In genomic region chr1:46735708-46736324, GRCh38 we compare ENCODE assay signal across 1 cellular context.
TF ChIP-seq lines count a peak whose summit lies in the region.

No MANE protein-coding gene starts in this region.

TF ChIP-seq in HepG2, 621 proteins besides CTCF, POLR2A, EP300 and RAD21 (continued from another document and continues in another):
- TF ChIP-seq ZFYVE20 (CRISPR knock-in tag; IDR thresholded peaks at IDR 0.05; ENCODE audit: borderline replicate concordance, low read depth) (no peak), ZNF619 (CRISPR knock-in tag; IDR thresholded peaks at IDR 0.05) (no peak), CBX1 (IDR thresholded peaks at IDR 0.05; ENCODE audit: low read depth) (no peak), RBM22 (optimal IDR thresholded peaks at IDR 0.05; ENCODE audit: low read length) (no peak), ZFP36L1 (CRISPR knock-in tag; IDR thresholded peaks at IDR 0.05) (no peak; the same call in 1 of the 2 replicates), ZFP91 (CRISPR knock-in tag; IDR thresholded peaks at IDR 0.05; ENCODE audit: borderline replicate concordance) (no peak), ZMYM2 (CRISPR knock-in tag; IDR thresholded peaks at IDR 0.05) (no peak), HDAC1 (CRISPR knock-in tag; IDR thresholded peaks at IDR 0.05) (no peak), ZBTB14 (CRISPR knock-in tag; IDR thresholded peaks at IDR 0.05) (no peak; the same call in 1 of the 2 replicates), ZNF547 (CRISPR knock-in tag; IDR thresholded peaks at IDR 0.05) (peak; percentile 53; the same call in 1 of the 2 replicates), BCLAF1 (IDR thresholded peaks at IDR 0.05) (no peak), KIAA2018 (CRISPR knock-in tag; IDR thresholded peaks at IDR 0.05; ENCODE audit: borderline replicate concordance) (no peak), MATR3 (CRISPR knock-in tag; IDR thresholded peaks at IDR 0.05) (no peak), IKZF4 (CRISPR knock-in tag; IDR thresholded peaks at IDR 0.05; ENCODE audit: borderline replicate concordance, low read depth, not compliant biosample characterization) (peak; percentile 75), RFXANK (CRISPR knock-in tag; IDR thresholded peaks at IDR 0.05) (0 out of 2 replicates have a peak, but pooled peaks have one; percentile 54), ZFP82 (CRISPR knock-in tag; IDR thresholded peaks at IDR 0.05; ENCODE audit: borderline replicate concordance) (no peak), KDM3A (CRISPR knock-in tag; IDR thresholded peaks at IDR 0.05; ENCODE audit: low read depth) (no peak), MXD1 (CRISPR knock-in tag; IDR thresholded peaks at IDR 0.05) (no peak), ZNF260 (CRISPR knock-in tag; IDR thresholded peaks at IDR 0.05; ENCODE audit: borderline replicate concordance, low read depth) (no peak), RBAK (CRISPR knock-in tag; IDR thresholded peaks at IDR 0.05) (no peak), DMAP1 (CRISPR knock-in tag; IDR thresholded peaks at IDR 0.05) (no peak), ZFY (CRISPR knock-in tag; IDR thresholded peaks at IDR 0.05) (0 out of 2 replicates have a peak, but pooled peaks have one; percentile 21), DZIP1 (CRISPR knock-in tag; IDR thresholded peaks at IDR 0.05) (no peak), CREB1 (IDR thresholded peaks at IDR 0.05) (no peak), CREB1 (CRISPR knock-in tag; IDR thresholded peaks at IDR 0.05) (no peak)
- TF ChIP-seq, protein P1, sequence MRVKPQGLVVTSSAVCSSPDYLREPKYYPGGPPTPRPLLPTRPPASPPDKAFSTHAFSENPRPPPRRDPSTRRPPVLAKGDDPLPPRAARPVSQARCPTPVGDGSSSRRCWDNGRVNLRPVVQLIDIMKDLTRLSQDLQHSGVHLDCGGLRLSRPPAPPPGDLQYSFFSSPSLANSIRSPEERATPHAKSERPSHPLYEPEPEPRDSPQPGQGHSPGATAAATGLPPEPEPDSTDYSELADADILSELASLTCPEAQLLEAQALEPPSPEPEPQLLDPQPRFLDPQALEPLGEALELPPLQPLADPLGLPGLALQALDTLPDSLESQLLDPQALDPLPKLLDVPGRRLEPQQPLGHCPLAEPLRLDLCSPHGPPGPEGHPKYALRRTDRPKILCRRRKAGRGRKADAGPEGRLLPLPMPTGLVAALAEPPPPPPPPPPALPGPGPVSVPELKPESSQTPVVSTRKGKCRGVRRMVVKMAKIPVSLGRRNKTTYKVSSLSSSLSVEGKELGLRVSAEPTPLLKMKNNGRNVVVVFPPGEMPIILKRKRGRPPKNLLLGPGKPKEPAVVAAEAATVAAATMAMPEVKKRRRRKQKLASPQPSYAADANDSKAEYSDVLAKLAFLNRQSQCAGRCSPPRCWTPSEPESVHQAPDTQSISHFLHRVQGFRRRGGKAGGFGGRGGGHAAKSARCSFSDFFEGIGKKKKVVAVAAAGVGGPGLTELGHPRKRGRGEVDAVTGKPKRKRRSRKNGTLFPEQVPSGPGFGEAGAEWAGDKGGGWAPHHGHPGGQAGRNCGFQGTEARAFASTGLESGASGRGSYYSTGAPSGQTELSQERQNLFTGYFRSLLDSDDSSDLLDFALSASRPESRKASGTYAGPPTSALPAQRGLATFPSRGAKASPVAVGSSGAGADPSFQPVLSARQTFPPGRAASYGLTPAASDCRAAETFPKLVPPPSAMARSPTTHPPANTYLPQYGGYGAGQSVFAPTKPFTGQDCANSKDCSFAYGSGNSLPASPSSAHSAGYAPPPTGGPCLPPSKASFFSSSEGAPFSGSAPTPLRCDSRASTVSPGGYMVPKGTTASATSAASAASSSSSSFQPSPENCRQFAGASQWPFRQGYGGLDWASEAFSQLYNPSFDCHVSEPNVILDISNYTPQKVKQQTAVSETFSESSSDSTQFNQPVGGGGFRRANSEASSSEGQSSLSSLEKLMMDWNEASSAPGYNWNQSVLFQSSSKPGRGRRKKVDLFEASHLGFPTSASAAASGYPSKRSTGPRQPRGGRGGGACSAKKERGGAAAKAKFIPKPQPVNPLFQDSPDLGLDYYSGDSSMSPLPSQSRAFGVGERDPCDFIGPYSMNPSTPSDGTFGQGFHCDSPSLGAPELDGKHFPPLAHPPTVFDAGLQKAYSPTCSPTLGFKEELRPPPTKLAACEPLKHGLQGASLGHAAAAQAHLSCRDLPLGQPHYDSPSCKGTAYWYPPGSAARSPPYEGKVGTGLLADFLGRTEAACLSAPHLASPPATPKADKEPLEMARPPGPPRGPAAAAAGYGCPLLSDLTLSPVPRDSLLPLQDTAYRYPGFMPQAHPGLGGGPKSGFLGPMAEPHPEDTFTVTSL (CRISPR knock-in tag; IDR thresholded peaks at IDR 0.05; ENCODE audit: borderline replicate concordance): no peak
- TF ChIP-seq, protein P2, sequence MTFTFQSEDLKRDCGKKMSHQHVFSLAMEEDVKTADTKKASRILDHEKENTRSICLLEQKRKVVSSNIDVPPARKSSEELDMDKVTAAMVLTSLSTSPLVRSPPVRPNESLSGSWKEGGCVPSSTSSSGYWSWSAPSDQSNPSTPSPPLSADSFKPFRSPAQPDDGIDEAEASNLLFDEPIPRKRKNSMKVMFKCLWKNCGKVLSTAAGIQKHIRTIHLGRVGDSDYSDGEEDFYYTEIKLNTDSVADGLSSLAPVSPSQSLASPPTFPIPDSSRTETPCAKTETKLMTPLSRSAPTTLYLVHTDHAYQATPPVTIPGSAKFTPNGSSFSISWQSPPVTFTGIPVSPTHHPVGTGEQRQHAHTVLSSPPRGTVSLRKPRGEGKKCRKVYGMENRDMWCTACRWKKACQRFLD (CRISPR knock-in tag; IDR thresholded peaks at IDR 0.05; ENCODE audit: borderline replicate concordance): no peak
